1 cellular context compared by ENCODE assay signal in genomic region chr5:177588413-177588909, GRCh38.
A peak's percentile ranks its signal among the peaks of the same experiment; 100 is the strongest.
TF ChIP-seq lines count a peak whose summit lies in the region.

No MANE protein-coding gene starts in this region.

TF ChIP-seq in HepG2, 621 proteins besides CTCF, POLR2A, EP300 and RAD21 (continued from another document and continues in another):
- TF ChIP-seq PAXIP1 (CRISPR knock-in tag; conservative IDR thresholded peaks at IDR 0.05) (peak; percentile 83), ZNF574 (CRISPR knock-in tag; IDR thresholded peaks at IDR 0.05) (peak; percentile 35; the same call in 1 of the 2 replicates), MXD4 (CRISPR knock-in tag; IDR thresholded peaks at IDR 0.05) (peak; percentile 60; the same call in 1 of the 2 replicates), KLF13 (CRISPR knock-in tag; IDR thresholded peaks at IDR 0.05) (no peak), CSRNP1 (CRISPR knock-in tag; IDR thresholded peaks at IDR 0.05) (no peak), NR2F6 (IDR thresholded peaks at IDR 0.05) (peak; percentile 76), NR2F6 (CRISPR knock-in tag; IDR thresholded peaks at IDR 0.05) (peak; percentile 43; the same call in 1 of the 2 replicates), PHF21A (CRISPR knock-in tag; IDR thresholded peaks at IDR 0.05) (peak; percentile 86), PLRG1 (conservative IDR thresholded peaks at IDR 0.05) (no peak), FOXO4 (CRISPR knock-in tag; conservative IDR thresholded peaks at IDR 0.05) (no peak), CERS6 (CRISPR knock-in tag; IDR thresholded peaks at IDR 0.05) (no peak), XRCC5 (optimal IDR thresholded peaks at IDR 0.05; ENCODE audit: low read length) (peak; percentile 25), AKNA (CRISPR knock-in tag; IDR thresholded peaks at IDR 0.05; ENCODE audit: borderline replicate concordance) (no peak), ZFX (CRISPR knock-in tag; IDR thresholded peaks at IDR 0.05; ENCODE audit: low read depth) (peak; percentile 60), SNRNP70 (IDR thresholded peaks at IDR 0.05; ENCODE audit: low read depth, low read length) (no peak), NR3C1 (CRISPR knock-in tag; IDR thresholded peaks at IDR 0.05) (no peak), CCDC6 (CRISPR knock-in tag; IDR thresholded peaks at IDR 0.05) (0 out of 2 replicates have a peak, but pooled peaks have one; percentile 23), ARID5B (CRISPR knock-in tag; IDR thresholded peaks at IDR 0.05) (peak; percentile 74), KDM6A (CRISPR knock-in tag; IDR thresholded peaks at IDR 0.05; ENCODE audit: low read depth) (peak; percentile 59; the same call in 1 of the 2 replicates), ZSCAN29 (CRISPR knock-in tag; conservative IDR thresholded peaks at IDR 0.05) (no peak), HDAC2 (CRISPR knock-in tag; IDR thresholded peaks at IDR 0.05) (peak; percentile 68; the same call in 1 of the 2 replicates), HMGA1 (CRISPR knock-in tag; conservative IDR thresholded peaks at IDR 0.05) (no peak), ZNF512 (CRISPR knock-in tag; IDR thresholded peaks at IDR 0.05) (0 out of 2 replicates have a peak, but pooled peaks have one; percentile 52), TBX3 (IDR thresholded peaks at IDR 0.05; ENCODE audit: borderline replicate concordance) (peak; percentile 68; the same call in 1 of the 2 replicates), PLSCR1 (CRISPR knock-in tag; IDR thresholded peaks at IDR 0.05; ENCODE audit: borderline replicate concordance) (no peak), FOSL2 (CRISPR knock-in tag; IDR thresholded peaks at IDR 0.05) (peak; percentile 23; the same call in 1 of the 2 replicates), PITX1 (CRISPR knock-in tag; IDR thresholded peaks at IDR 0.05) (peak; percentile 99), CBX1 (IDR thresholded peaks at IDR 0.05; ENCODE audit: low read depth) (no peak), NCOA2 (CRISPR knock-in tag; IDR thresholded peaks at IDR 0.05) (peak; percentile 45; the same call in 1 of the 2 replicates), HMG20B (CRISPR knock-in tag; conservative IDR thresholded peaks at IDR 0.05) (peak; percentile 67; the same call in 1 of the 2 replicates), DMAP1 (CRISPR knock-in tag; IDR thresholded peaks at IDR 0.05) (peak; percentile 73), THAP11 (CRISPR knock-in tag; IDR thresholded peaks at IDR 0.05) (peak; percentile 77), FOXP1 (IDR thresholded peaks at IDR 0.05) (peak; percentile 78), FOXP1 (CRISPR knock-in tag; IDR thresholded peaks at IDR 0.05) (peak; percentile 92), ZSCAN21 (CRISPR knock-in tag; IDR thresholded peaks at IDR 0.05; ENCODE audit: borderline replicate concordance) (0 out of 2 replicates have a peak, but pooled peaks have one; percentile 33), SP5 (CRISPR knock-in tag; IDR thresholded peaks at IDR 0.05; ENCODE audit: borderline replicate concordance, low read depth) (peak; percentile 56; the same call in 1 of the 2 replicates)
